In the genomic region with DNA sequence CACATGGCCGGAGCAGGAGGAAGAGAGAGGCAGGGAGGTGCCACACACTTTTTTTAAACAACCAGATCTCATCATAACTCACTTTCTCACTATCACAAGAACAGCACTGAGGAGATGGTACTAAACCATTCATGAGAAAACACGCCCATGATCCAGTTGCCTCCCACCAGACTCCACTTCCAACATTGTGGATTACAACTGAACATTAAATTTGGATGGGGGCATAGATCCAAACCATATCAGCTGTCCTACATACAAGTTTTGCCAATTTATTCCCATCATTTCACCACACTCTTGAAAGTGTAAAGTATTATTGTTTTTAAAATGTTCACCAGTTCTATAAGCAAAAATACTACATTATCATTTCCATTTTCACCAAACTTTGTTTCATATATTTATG, we compare ENCODE assay signal across 8 cellular contexts. TPM values are rescaled to one million over a fixed set of nuclear protein-coding genes. Genes with fewer than 3 reads are reported as not detected.
"Had no signal": no experiment of that assay in that cellular context is flagged by ENCODE, and none has a peak within 500 bp of the region (broad histone marks: within the 10 kb centered on the region; RNA-seq: fewer than 3 reads in every experiment).

No MANE protein-coding gene starts in this region.

- H3K4me3 ChIP-seq: GM23338, HAP-1 had no signal

- DNase-seq: H7, HFFc6 had no signal

- H3K4me1 ChIP-seq: HAP-1 had no signal

- H2AFZ ChIP-seq: GM23338 had no signal

- FAIRE-seq: HepG2 had no signal

- H3K27ac Mint-ChIP-seq: GM23338, HFFc6, IgD-negative memory B cell had no signal

- H3K27ac ChIP-seq: HL-60 had no signal

- H3K9me3 ChIP-seq: HAP-1 had no signal

- H3K36me3 Mint-ChIP-seq: IgD-negative memory B cell had no signal

- H3K4me1 Mint-ChIP-seq: GM23338, IgD-negative memory B cell had no signal

- H3K36me3 ChIP-seq: HAP-1 had no signal

- H3K4me2 ChIP-seq: GM23338 had no signal

- H3K4me3 Mint-ChIP-seq: GM23338, HFFc6, IgD-negative memory B cell had no signal

- H3K9me3 Mint-ChIP-seq: GM23338 had no signal

RNA-seq across cellular contexts. Expression of a gene that starts 33.9 kb away (rescaled TPM):
- total RNA-seq: GM23338, H7, HepG2, HFFc6, HT1080 had no signal
- polyA plus RNA-seq: GM23338, HepG2, IgD-negative memory B cell had no signal
